ENCODE assay signal across 9 cellular contexts in the genomic region with DNA sequence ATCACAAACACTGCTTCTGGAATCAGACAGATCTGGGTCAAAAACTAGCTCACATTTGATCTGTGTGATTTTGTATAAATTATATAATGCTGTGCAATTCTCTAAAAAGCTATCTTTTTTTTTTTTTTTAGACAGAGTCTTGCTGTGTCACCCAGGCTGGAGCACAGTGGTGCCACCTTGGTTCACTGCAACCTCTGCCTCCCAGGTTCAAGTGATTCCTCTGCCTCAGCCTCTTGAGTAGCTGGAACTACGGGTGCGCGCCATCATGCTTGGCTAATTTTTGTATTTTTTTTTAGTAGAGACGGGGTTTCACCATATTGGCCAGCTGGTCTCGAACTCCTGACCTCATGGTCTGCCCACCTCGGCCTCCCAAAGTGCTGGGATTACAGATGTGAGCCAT. TPM values are rescaled to one million over a fixed set of nuclear protein-coding genes. Genes with fewer than 3 reads are reported as not detected.
DNase-seq lines count a peak whose midpoint lies in the region; ATAC-seq and TF ChIP-seq lines count a peak whose summit lies in the region.
"Not testable (repeated sequence)": the region's sequence is repeated elsewhere in the genome, so short reads cannot be mapped to it uniquely, and the experiment has no call there.
"Had no signal": no experiment of that assay in that cellular context is flagged by ENCODE, and none has a peak within 500 bp of the region (broad histone marks: within the 10 kb centered on the region; RNA-seq: fewer than 3 reads in every experiment).

No MANE protein-coding gene starts in this region.

- H4K20me1 ChIP-seq in OCI-LY1 (ENCODE audit: insufficient read depth, low read length), result not testable (repeated sequence)

- not testable (repeated sequence) for H3K9me3 ChIP-seq in CD4-positive, CD25-positive, alpha-beta regulatory T cell (ENCODE audit: control insufficient read depth in 2 of 2, low read length in 2 of 2); OCI-LY1 (ENCODE audit: low read length)

- H3F3A ChIP-seq in OCI-LY1 (ENCODE audit: insufficient read depth, low read length), result not testable (repeated sequence)

- H3K27me3 Mint-ChIP-seq in CD4-positive, CD25-positive, alpha-beta regulatory T cell; activated CD4-positive, alpha-beta T cell treated with anti-CD3 and anti-CD28 coated beads, Interleukin-2, amount 10 ng/mL, durations not matched to agents 7 days and 5 days; activated T-cell treated with anti-CD3 and anti-CD28 coated beads, Interleukin-2, amount 50 U/mL, for 24 hours; activated naive CD4-positive, alpha-beta T cell treated with anti-CD3 and anti-CD28 coated beads for 36 hours (ENCODE audit: low read depth); activated naive CD8-positive, alpha-beta T cell treated with anti-CD3 and anti-CD28 coated beads, Interleukin-2, amount 50 U/mL, for 24 hours; naive thymus-derived CD8-positive, alpha-beta T cell: not testable (repeated sequence)

- peaks cover 74% of the 10 kb centered on the region for H3K36me3 Mint-ChIP-seq in CD4-positive, CD25-positive, alpha-beta regulatory T cell
- H3K36me3 Mint-ChIP-seq in activated CD4-positive, alpha-beta T cell treated with anti-CD3 and anti-CD28 coated beads, Interleukin-2, amount 10 ng/mL, durations not matched to agents 7 days and 5 days (ENCODE audit: low read depth), result peaks cover 85% of the 10 kb centered on the region
- peaks cover 93% of the 10 kb centered on the region for H3K36me3 Mint-ChIP-seq in activated T-cell treated with anti-CD3 and anti-CD28 coated beads, Interleukin-2, amount 50 U/mL, for 24 hours (ENCODE audit: low read depth)
- H3K36me3 Mint-ChIP-seq in activated naive CD4-positive, alpha-beta T cell treated with anti-CD3 and anti-CD28 coated beads for 36 hours (ENCODE audit: low read depth), result peaks cover 88% of the 10 kb centered on the region
- H3K36me3 Mint-ChIP-seq in activated naive CD8-positive, alpha-beta T cell treated with anti-CD3 and anti-CD28 coated beads, Interleukin-2, amount 50 U/mL, for 24 hours (ENCODE audit: low read depth), result peaks cover 88% of the 10 kb centered on the region
- H3K36me3 Mint-ChIP-seq in naive thymus-derived CD8-positive, alpha-beta T cell, result peaks cover 57 to 84% (median 67%) of the 10 kb centered on the region in 3 donors

- H3K27ac ChIP-seq in CD4-positive, CD25-positive, alpha-beta regulatory T cell (ENCODE audit: insufficient read depth, low read length, poor library complexity, severe bottlenecking), result peak overlapping the region; percentile 90
- peak overlapping the region; percentile 58 for H3K27ac ChIP-seq in OCI-LY1 (ENCODE audit: low read depth, low read length, poor library complexity, severe bottlenecking)

- intact Hi-C loops in activated naive CD4-positive, alpha-beta T cell treated with anti-CD3 and anti-CD28 coated beads for 36 hours (cut with micrococcal nuclease), result not testable (repeated sequence)

- H3K4me3 ChIP-seq in CD4-positive, CD25-positive, alpha-beta regulatory T cell (ENCODE audit: low read depth, low read length), result peak overlapping the region; percentile 100
- peak overlapping the region; percentile 69 for H3K4me3 ChIP-seq in OCI-LY1 (ENCODE audit: low read depth, low read length, poor library complexity, severe bottlenecking)

- not testable (repeated sequence) for H3K9me2 ChIP-seq in OCI-LY1 (ENCODE audit: low read depth, low read length)

- H3K4me2 ChIP-seq in OCI-LY1 (ENCODE audit: low read length), result peak overlapping the region; percentile 66; the same call in 1 of the 2 replicates

- not testable (repeated sequence) for H2AFZ ChIP-seq in OCI-LY1 (ENCODE audit: low read length)

- peaks cover 64% of the 10 kb centered on the region for H3K4me1 ChIP-seq in CD4-positive, CD25-positive, alpha-beta regulatory T cell (ENCODE audit: control insufficient read depth, insufficient read depth, low read length, poor library complexity, severe bottlenecking)
- H3K4me1 ChIP-seq in OCI-LY1 (ENCODE audit: insufficient read depth, low read length, severe bottlenecking), result peaks cover 62% of the 10 kb centered on the region

- ATAC-seq in CD4-positive, CD25-positive, alpha-beta regulatory T cell (ENCODE audit: low read depth in 2 of 2); activated naive CD8-positive, alpha-beta T cell treated with anti-CD3 and anti-CD28 coated beads, Interleukin-2, amount 50 U/mL, for 24 hours; naive thymus-derived CD8-positive, alpha-beta T cell: not testable (repeated sequence)

- peak overlapping the region; percentile 71 to 96 (median 93) for H3K27ac Mint-ChIP-seq in CD4-positive, CD25-positive, alpha-beta regulatory T cell
- H3K27ac Mint-ChIP-seq in activated CD4-positive, alpha-beta T cell treated with anti-CD3 and anti-CD28 coated beads, Interleukin-2, amount 10 ng/mL, durations not matched to agents 7 days and 5 days, result peak overlapping the region; percentile 69
- H3K27ac Mint-ChIP-seq in activated T-cell treated with anti-CD3 and anti-CD28 coated beads, Interleukin-2, amount 50 U/mL, for 24 hours, result peak overlapping the region; percentile 93
- peak overlapping the region; percentile 100 for H3K27ac Mint-ChIP-seq in activated naive CD4-positive, alpha-beta T cell treated with anti-CD3 and anti-CD28 coated beads for 36 hours
- H3K27ac Mint-ChIP-seq in activated naive CD8-positive, alpha-beta T cell treated with anti-CD3 and anti-CD28 coated beads, Interleukin-2, amount 50 U/mL, for 24 hours, result peak overlapping the region; percentile 94
- H3K27ac Mint-ChIP-seq in naive thymus-derived CD8-positive, alpha-beta T cell, result peak overlapping the region in 9 of 10 donors; percentile 65 to 99 (median 88)

- POLR2A ChIA-PET in activated CD4-positive, alpha-beta T cell treated with anti-CD3 and anti-CD28 coated beads, Interleukin-2, amount 10 ng/mL, durations not matched to agents 7 days and 5 days (lab: Charles Lee), result interaction anchor here (0.6 to 1.2 kb wide), 2 partner anchors 29 to 83 kb away, joined by 4 to 7 read pairs; no protein-coding TSS in a partner anchor
- POLR2A ChIA-PET in naive thymus-derived CD8-positive, alpha-beta T cell (lab: Charles Lee), result interaction anchor here (0.7 to 36.8 kb wide), 7 partner anchors 21 to 87 kb away, joined by 3 to 990 read pairs (median 8); a partner anchor contains a TSS

- DNase-seq in CD4-positive, CD25-positive, alpha-beta regulatory T cell; activated CD4-positive, alpha-beta T cell treated with anti-CD3 and anti-CD28 coated beads, Interleukin-2, amount 10 ng/mL, durations not matched to agents 7 days and 5 days; activated naive CD4-positive, alpha-beta T cell treated with anti-CD3 and anti-CD28 coated beads for 36 hours; naive thymus-derived CD8-positive, alpha-beta T cell: not testable (repeated sequence)
- DNase-seq in activated T-cell treated with anti-CD3 and anti-CD28 coated beads, Interleukin-2, amount 50 U/mL, for 24 hours, result peak; percentile 35
- DNase-seq in activated naive CD8-positive, alpha-beta T cell treated with anti-CD3 and anti-CD28 coated beads, Interleukin-2, amount 50 U/mL, for 24 hours, result peak; percentile 8

- CTCF ChIA-PET in activated CD4-positive, alpha-beta T cell treated with anti-CD3 and anti-CD28 coated beads, Interleukin-2, amount 10 ng/mL, durations not matched to agents 7 days and 5 days (lab: Charles Lee), result interaction anchor here (0.6 to 2.4 kb wide), 8 partner anchors 13 to 449 kb away, joined by 3 to 9 read pairs (median 3); no protein-coding TSS in a partner anchor
- CTCF ChIA-PET in activated naive CD4-positive, alpha-beta T cell treated with anti-CD3 and anti-CD28 coated beads for 36 hours (lab: Charles Lee), result interaction anchor here (0.7 to 3.5 kb wide), 7 partner anchors 9 to 68 kb away, joined by 3 to 17 read pairs (median 4); no protein-coding TSS in a partner anchor

- not testable (repeated sequence) for TF ChIP-seq CTCF in OCI-LY1 (IDR thresholded peaks at IDR 0.05; ENCODE audit: low read length)

- H3K36me3 ChIP-seq in CD4-positive, CD25-positive, alpha-beta regulatory T cell (ENCODE audit: control insufficient read depth, insufficient read depth, low read length), result peaks cover 70% of the 10 kb centered on the region
- H3K36me3 ChIP-seq in OCI-LY1 (ENCODE audit: insufficient read depth, low read length), result peaks cover 18% of the 10 kb centered on the region; the same call in 1 of the 2 replicates

- not testable (repeated sequence) for H3K9me3 Mint-ChIP-seq in CD4-positive, CD25-positive, alpha-beta regulatory T cell; activated CD4-positive, alpha-beta T cell treated with anti-CD3 and anti-CD28 coated beads, Interleukin-2, amount 10 ng/mL, durations not matched to agents 7 days and 5 days; activated T-cell treated with anti-CD3 and anti-CD28 coated beads, Interleukin-2, amount 50 U/mL, for 24 hours; activated naive CD4-positive, alpha-beta T cell treated with anti-CD3 and anti-CD28 coated beads for 36 hours; activated naive CD8-positive, alpha-beta T cell treated with anti-CD3 and anti-CD28 coated beads, Interleukin-2, amount 50 U/mL, for 24 hours; naive thymus-derived CD8-positive, alpha-beta T cell

- peak overlapping the region; percentile 95 to 99 (median 99) for H3K4me3 Mint-ChIP-seq in CD4-positive, CD25-positive, alpha-beta regulatory T cell
- peak overlapping the region; percentile 97 for H3K4me3 Mint-ChIP-seq in activated CD4-positive, alpha-beta T cell treated with anti-CD3 and anti-CD28 coated beads, Interleukin-2, amount 10 ng/mL, durations not matched to agents 7 days and 5 days
- peak overlapping the region; percentile 87 for H3K4me3 Mint-ChIP-seq in activated T-cell treated with anti-CD3 and anti-CD28 coated beads, Interleukin-2, amount 50 U/mL, for 24 hours
- H3K4me3 Mint-ChIP-seq in activated naive CD4-positive, alpha-beta T cell treated with anti-CD3 and anti-CD28 coated beads for 36 hours, result peak overlapping the region; percentile 98
- peak overlapping the region; percentile 89 for H3K4me3 Mint-ChIP-seq in activated naive CD8-positive, alpha-beta T cell treated with anti-CD3 and anti-CD28 coated beads, Interleukin-2, amount 50 U/mL, for 24 hours
- peak overlapping the region; percentile 80 to 100 (median 94) for H3K4me3 Mint-ChIP-seq in naive thymus-derived CD8-positive, alpha-beta T cell

- H3K4me1 Mint-ChIP-seq in CD4-positive, CD25-positive, alpha-beta regulatory T cell, result peaks cover 17 to 55% (median 34%) of the 10 kb centered on the region in 4 donors
- H3K4me1 Mint-ChIP-seq in activated CD4-positive, alpha-beta T cell treated with anti-CD3 and anti-CD28 coated beads, Interleukin-2, amount 10 ng/mL, durations not matched to agents 7 days and 5 days, result peaks cover 52% of the 10 kb centered on the region
- peaks cover 52% of the 10 kb centered on the region for H3K4me1 Mint-ChIP-seq in activated T-cell treated with anti-CD3 and anti-CD28 coated beads, Interleukin-2, amount 50 U/mL, for 24 hours (ENCODE audit: low read depth)
- H3K4me1 Mint-ChIP-seq in activated naive CD4-positive, alpha-beta T cell treated with anti-CD3 and anti-CD28 coated beads for 36 hours (ENCODE audit: low read depth), result peaks cover 49% of the 10 kb centered on the region
- H3K4me1 Mint-ChIP-seq in activated naive CD8-positive, alpha-beta T cell treated with anti-CD3 and anti-CD28 coated beads, Interleukin-2, amount 50 U/mL, for 24 hours, result peaks cover 46% of the 10 kb centered on the region
- H3K4me1 Mint-ChIP-seq in naive thymus-derived CD8-positive, alpha-beta T cell, result peaks cover 33 to 70% (median 58%) of the 10 kb centered on the region in 4 donors

- H3K79me2 ChIP-seq in OCI-LY1 (ENCODE audit: insufficient read depth, low read length), result peaks cover 67% of the 10 kb centered on the region

- H3K9ac ChIP-seq in OCI-LY1 (ENCODE audit: low read length), result not testable (repeated sequence)

- not testable (repeated sequence) for H3K27me3 ChIP-seq in CD4-positive, CD25-positive, alpha-beta regulatory T cell (ENCODE audit: control insufficient read depth, insufficient read depth, low read length); OCI-LY1 (ENCODE audit: insufficient read depth, low read length)

RNA-seq across cellular contexts. Expression of a gene that starts 4.5 kb away (rescaled TPM):
- total RNA-seq in CD4-positive, CD25-positive, alpha-beta regulatory T cell, result 550 TPM
- polyA plus RNA-seq in CD4-positive, CD25-positive, alpha-beta regulatory T cell, result 100 to 1,000 TPM; 146 to 222 (median 169) TPM
- 100 to 1,000 TPM; 258 to 306 TPM for total RNA-seq in activated CD4-positive, alpha-beta T cell treated with anti-CD3 and anti-CD28 coated beads, Interleukin-2, amount 10 ng/mL, durations not matched to agents 7 days and 5 days
- 100 to 1,000 TPM; 340 TPM for total RNA-seq in activated naive CD4-positive, alpha-beta T cell treated with anti-CD3 and anti-CD28 coated beads for 36 hours
- 100 to 1,000 TPM; 477 to 490 TPM for total RNA-seq in naive thymus-derived CD8-positive, alpha-beta T cell
- 100 to 1,000 TPM; 109 to 231 (median 148) TPM for polyA plus RNA-seq in naive thymus-derived CD8-positive, alpha-beta T cell
- total RNA-seq: GM23338, MCF 10A had no signal

RNA-seq across cellular contexts. Expression of a gene that starts 19.1 kb away (rescaled TPM):
- total RNA-seq in CD4-positive, CD25-positive, alpha-beta regulatory T cell, result not detected
- not detected for polyA plus RNA-seq in CD4-positive, CD25-positive, alpha-beta regulatory T cell
- not detected for total RNA-seq in activated CD4-positive, alpha-beta T cell treated with anti-CD3 and anti-CD28 coated beads, Interleukin-2, amount 10 ng/mL, durations not matched to agents 7 days and 5 days
- total RNA-seq in activated naive CD4-positive, alpha-beta T cell treated with anti-CD3 and anti-CD28 coated beads for 36 hours, result 1 to 10 TPM; 3.6 to 3.8 TPM
- not detected for total RNA-seq in naive thymus-derived CD8-positive, alpha-beta T cell
- not detected for polyA plus RNA-seq in naive thymus-derived CD8-positive, alpha-beta T cell
- total RNA-seq: GM23338, MCF 10A had no signal
- polyA plus RNA-seq: GM23338 had no signal

RNA-seq across cellular contexts. Expression of a gene that starts 42.5 kb away (rescaled TPM):
- total RNA-seq in CD4-positive, CD25-positive, alpha-beta regulatory T cell, result 9.0 TPM
- 10 to 100 TPM; 15.0 to 19.5 (median 16.1) TPM for polyA plus RNA-seq in CD4-positive, CD25-positive, alpha-beta regulatory T cell
- total RNA-seq in activated CD4-positive, alpha-beta T cell treated with anti-CD3 and anti-CD28 coated beads, Interleukin-2, amount 10 ng/mL, durations not matched to agents 7 days and 5 days, result 10 to 100 TPM; 12.1 to 13.2 TPM
- total RNA-seq in activated naive CD4-positive, alpha-beta T cell treated with anti-CD3 and anti-CD28 coated beads for 36 hours, result 10 to 100 TPM; 21.0 to 21.2 TPM
- 10 to 100 TPM; 18.2 to 18.7 TPM for total RNA-seq in naive thymus-derived CD8-positive, alpha-beta T cell
- polyA plus RNA-seq in naive thymus-derived CD8-positive, alpha-beta T cell, result 10 to 100 TPM; 12.0 to 18.2 (median 15.0) TPM
